Comparison of ENCODE assay signal across 21 cellular contexts in the genomic region with DNA sequence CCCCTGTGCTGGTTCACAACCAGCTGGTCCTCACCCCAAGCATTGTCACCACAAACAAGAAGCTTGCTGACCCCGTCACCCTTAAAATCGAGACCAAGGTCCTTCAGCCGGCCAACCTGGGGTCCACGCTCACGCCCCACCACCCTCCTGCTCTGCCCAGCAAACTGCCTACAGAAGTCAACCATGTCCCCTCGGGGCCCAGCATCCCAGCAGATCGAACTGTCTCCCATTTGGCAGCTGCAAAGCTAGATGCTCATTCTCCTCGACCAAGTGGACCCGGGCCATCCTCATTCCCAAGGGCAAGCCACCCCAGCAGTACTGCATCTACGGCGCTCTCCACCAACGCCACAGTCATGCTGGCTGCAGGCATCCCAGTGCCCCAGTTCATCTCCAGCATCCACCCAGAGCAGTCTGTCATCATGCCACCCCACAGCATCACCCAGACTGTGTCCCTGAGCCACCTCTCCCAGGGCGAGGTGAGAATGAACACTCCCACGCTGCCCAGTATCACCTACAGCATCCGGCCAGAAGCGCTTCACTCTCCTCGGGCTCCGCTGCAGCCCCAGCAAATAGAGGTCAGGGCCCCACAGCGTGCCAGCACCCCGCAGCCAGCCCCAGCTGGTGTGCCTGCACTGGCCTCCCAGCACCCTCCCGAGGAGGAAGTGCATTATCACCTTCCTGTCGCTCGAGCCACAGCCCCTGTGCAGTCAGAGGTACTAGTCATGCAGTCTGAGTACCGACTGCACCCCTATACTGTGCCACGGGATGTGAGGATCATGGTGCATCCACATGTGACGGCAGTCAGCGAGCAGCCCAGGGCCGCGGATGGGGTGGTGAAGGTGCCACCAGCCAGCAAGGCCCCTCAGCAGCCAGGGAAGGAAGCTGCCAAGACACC. TPM values are rescaled to one million over a fixed set of nuclear protein-coding genes. Genes with fewer than 3 reads are reported as not detected.
DNase-seq lines count a peak whose midpoint lies in the region; ATAC-seq and TF ChIP-seq lines count a peak whose summit lies in the region.
"Had no signal": no experiment of that assay in that cellular context is flagged by ENCODE, and none has a peak within 500 bp of the region (broad histone marks: within the 10 kb centered on the region; RNA-seq: fewer than 3 reads in every experiment).

No MANE protein-coding gene starts in this region.

- no peaks in the 10 kb centered on the region for H3K9me2 ChIP-seq in neural cell (ENCODE audit: insufficient read depth, low read length)

- H3K27ac ChIP-seq in neural cell (ENCODE audit: low read length) (no peak overlapping the region), mesendoderm (ENCODE audit: low read depth, low read length) (no peak overlapping the region)
- H3K27ac ChIP-seq: esophagus squamous epithelium, gastroesophageal sphincter, HL-60, ovary, PC-9, uterus had no signal

- WGBS in mesendoderm (ENCODE audit: extremely low coverage, insufficient coverage, low lambda C conversion rate), result no CpG with 5 or more reads among the region's 29 CpGs

- H3K4me1 ChIP-seq in mesendoderm (ENCODE audit: control insufficient read depth, low read depth, low read length), result no peaks in the 10 kb centered on the region
- H3K4me1 ChIP-seq: uterus had no signal

- no peaks in the 10 kb centered on the region for H3K79me2 ChIP-seq in neural cell (replicated peaks; ENCODE audit: insufficient read depth, low read length)
- H3K79me2 ChIP-seq in mesendoderm (ENCODE audit: control insufficient read depth, insufficient read depth, low read length), result no peaks in the 10 kb centered on the region

- TF ChIP-seq EP300 in neural cell (conservative IDR thresholded peaks at IDR 0.05; ENCODE audit: poor library complexity, severe bottlenecking), result no peak

- H3K18ac ChIP-seq in mesendoderm (ENCODE audit: low read length), result no peak overlapping the region

- no peak overlapping the region for H2BK15ac ChIP-seq in mesendoderm (replicated peaks; ENCODE audit: low read depth)

- H4K8ac ChIP-seq in mesendoderm (ENCODE audit: low read depth, low read length), result no peak overlapping the region

- H3K27me3 Mint-ChIP-seq in stimulated activated naive CD8-positive, alpha-beta T cell treated with anti-CD3 and anti-CD28 coated beads, Interleukin-15, amount 100 ng/mL, for 72 hours, result no peaks in the 10 kb centered on the region
- no peaks in the 10 kb centered on the region for H3K27me3 Mint-ChIP-seq in activated naive CD8-positive, alpha-beta T cell treated with anti-CD3 and anti-CD28 coated beads, Interleukin-2, amount 50 U/mL, for 24 hours
- H3K27me3 Mint-ChIP-seq in activated T-helper 2 cell treated with anti-CD3 and anti-CD28 coated beads, Interferon-gamma antibody, Interleukin-2, Interleukin-4, amounts not matched to agents 10 μg/mL and 5 μg/mL and 100 μg/mL, durations not matched to agents 14 hours and 24 hours and 36 hours (ENCODE audit: low read depth), result no peaks in the 10 kb centered on the region
- H3K27me3 Mint-ChIP-seq: CD4-positive, CD25-positive, alpha-beta regulatory T cell had no signal

- peak overlapping the region in 1 of 2 donors; percentile 94 for H3K27ac Mint-ChIP-seq in stimulated activated naive CD8-positive, alpha-beta T cell treated with anti-CD3 and anti-CD28 coated beads, Interleukin-15, amount 100 ng/mL, for 72 hours
- H3K27ac Mint-ChIP-seq in activated naive CD8-positive, alpha-beta T cell treated with anti-CD3 and anti-CD28 coated beads, Interleukin-2, amount 50 U/mL, for 24 hours, result peak overlapping the region; percentile 65
- no peak overlapping the region for H3K27ac Mint-ChIP-seq in activated T-helper 2 cell treated with anti-CD3 and anti-CD28 coated beads, Interferon-gamma antibody, Interleukin-2, Interleukin-4, amounts not matched to agents 10 μg/mL and 5 μg/mL and 100 μg/mL, durations not matched to agents 14 hours and 24 hours and 36 hours

- peaks cover 2% of the 10 kb centered on the region for H3K79me1 ChIP-seq in mesendoderm (ENCODE audit: low read length)

- H3K27me3 ChIP-seq in neural cell (ENCODE audit: insufficient read depth, low read depth, low read length), result no peaks in the 10 kb centered on the region
- no peaks in the 10 kb centered on the region for H3K27me3 ChIP-seq in mesendoderm (ENCODE audit: insufficient read depth, low read length, poor library complexity)
- H3K27me3 ChIP-seq: esophagus squamous epithelium, gastroesophageal sphincter, ovary, uterus had no signal

- no peaks in the 10 kb centered on the region for H3F3A ChIP-seq in neural cell (ENCODE audit: insufficient read depth, low read length, poor library complexity, severe bottlenecking)

- intact Hi-C loops in activated T-helper 2 cell treated with anti-CD3 and anti-CD28 coated beads, Interferon-gamma antibody, Interleukin-2, Interleukin-4, amounts not matched to agents 10 μg/mL and 5 μg/mL and 100 μg/mL, durations not matched to agents 14 hours and 24 hours and 36 hours (cut with micrococcal nuclease), result no loop called here

- no peak overlapping the region for H3K56ac ChIP-seq in mesendoderm (ENCODE audit: low read length)

- no peak for TF ChIP-seq RAD21 in neural cell (conservative IDR thresholded peaks at IDR 0.05)

- H3K36me3 ChIP-seq in neural cell (ENCODE audit: insufficient read depth, low read length) (peaks cover 7% of the 10 kb centered on the region), mesendoderm (ENCODE audit: control insufficient read depth, insufficient read depth, low read length) (peaks cover 14% of the 10 kb centered on the region)
- H3K36me3 ChIP-seq: ovary, uterus had no signal

- no peaks in the 10 kb centered on the region for H4K20me1 ChIP-seq in neural cell (ENCODE audit: insufficient read depth)

- no peak overlapping the region for H3K23ac ChIP-seq in mesendoderm (ENCODE audit: low read length)

- no peak overlapping the region for H3K4ac ChIP-seq in mesendoderm (ENCODE audit: low read depth, low read length)

- H3K9me3 Mint-ChIP-seq in stimulated activated naive CD8-positive, alpha-beta T cell treated with anti-CD3 and anti-CD28 coated beads, Interleukin-15, amount 100 ng/mL, for 72 hours, result no peaks in the 10 kb centered on the region
- H3K9me3 Mint-ChIP-seq in activated naive CD8-positive, alpha-beta T cell treated with anti-CD3 and anti-CD28 coated beads, Interleukin-2, amount 50 U/mL, for 24 hours, result no peaks in the 10 kb centered on the region
- no peaks in the 10 kb centered on the region for H3K9me3 Mint-ChIP-seq in activated T-helper 2 cell treated with anti-CD3 and anti-CD28 coated beads, Interferon-gamma antibody, Interleukin-2, Interleukin-4, amounts not matched to agents 10 μg/mL and 5 μg/mL and 100 μg/mL, durations not matched to agents 14 hours and 24 hours and 36 hours
- H3K9me3 Mint-ChIP-seq: CD4-positive, CD25-positive, alpha-beta regulatory T cell had no signal

- peak; percentile 13 for ATAC-seq in stimulated activated naive CD8-positive, alpha-beta T cell treated with anti-CD3 and anti-CD28 coated beads, Interleukin-15, amount 100 ng/mL, for 72 hours
- ATAC-seq in stimulated activated naive CD8-positive, alpha-beta T cell treated with anti-CD3 and anti-CD28 coated beads, Interleukin-15, Interleukin-2, amounts not matched to agents 100 U/mL and 50 U/mL, for 24 hours, result no peak
- ATAC-seq in activated naive CD8-positive, alpha-beta T cell treated with anti-CD3 and anti-CD28 coated beads, Interleukin-2, amount 50 U/mL, for 24 hours, result no peak
- ATAC-seq: gastroesophageal sphincter, right cardiac atrium had no signal

- no peak overlapping the region for H4K5ac ChIP-seq in mesendoderm (ENCODE audit: low read length)

- H3K9ac ChIP-seq in neural cell (ENCODE audit: low read length) (no peak overlapping the region), mesendoderm (ENCODE audit: low read length) (no peak overlapping the region)

- H2BK5ac ChIP-seq in mesendoderm (ENCODE audit: low read length), result no peak overlapping the region

- peaks cover 34% of the 10 kb centered on the region for H3K4me1 Mint-ChIP-seq in stimulated activated naive CD8-positive, alpha-beta T cell treated with anti-CD3 and anti-CD28 coated beads, Interleukin-15, amount 100 ng/mL, for 72 hours
- H3K4me1 Mint-ChIP-seq in activated naive CD8-positive, alpha-beta T cell treated with anti-CD3 and anti-CD28 coated beads, Interleukin-2, amount 50 U/mL, for 24 hours, result peaks cover 11% of the 10 kb centered on the region
- H3K4me1 Mint-ChIP-seq in activated T-helper 2 cell treated with anti-CD3 and anti-CD28 coated beads, Interferon-gamma antibody, Interleukin-2, Interleukin-4, amounts not matched to agents 10 μg/mL and 5 μg/mL and 100 μg/mL, durations not matched to agents 14 hours and 24 hours and 36 hours (ENCODE audit: low read depth), result peaks cover 12% of the 10 kb centered on the region

- H2AFZ ChIP-seq in neural cell (ENCODE audit: low read depth, low read length), result no peak overlapping the region
- H2AFZ ChIP-seq: PC-9 had no signal

- H3K4me3 Mint-ChIP-seq in stimulated activated naive CD8-positive, alpha-beta T cell treated with anti-CD3 and anti-CD28 coated beads, Interleukin-15, amount 100 ng/mL, for 72 hours, result peak overlapping the region in 1 of 2 donors; percentile 29
- no peak overlapping the region for H3K4me3 Mint-ChIP-seq in activated naive CD8-positive, alpha-beta T cell treated with anti-CD3 and anti-CD28 coated beads, Interleukin-2, amount 50 U/mL, for 24 hours
- no peak overlapping the region for H3K4me3 Mint-ChIP-seq in activated T-helper 2 cell treated with anti-CD3 and anti-CD28 coated beads, Interferon-gamma antibody, Interleukin-2, Interleukin-4, amounts not matched to agents 10 μg/mL and 5 μg/mL and 100 μg/mL, durations not matched to agents 14 hours and 24 hours and 36 hours (ENCODE audit: low read depth)
- H3K4me3 Mint-ChIP-seq: CD4-positive, CD25-positive, alpha-beta regulatory T cell had no signal

- no peak overlapping the region for H3K4me3 ChIP-seq in neural cell (ENCODE audit: low read length)
- H3K4me3 ChIP-seq in mesendoderm (ENCODE audit: low read length), result no peak overlapping the region
- H3K4me3 ChIP-seq: esophagus squamous epithelium, gastroesophageal sphincter, lung, ovary, PC-9, uterus had no signal

- TF ChIP-seq CTCF in neural cell (IDR thresholded peaks at IDR 0.05; ENCODE audit: poor library complexity, severe bottlenecking), result no peak

- no peak overlapping the region for H2AK5ac ChIP-seq in mesendoderm (ENCODE audit: low read length)

- no peak overlapping the region for H2BK120ac ChIP-seq in mesendoderm (ENCODE audit: low read depth, low read length)

- no peak for DNase-seq in stimulated activated naive CD8-positive, alpha-beta T cell treated with anti-CD3 and anti-CD28 coated beads, Interleukin-15, amount 100 ng/mL, for 72 hours
- no peak for DNase-seq in stimulated activated naive CD8-positive, alpha-beta T cell treated with anti-CD3 and anti-CD28 coated beads, Interleukin-15, Interleukin-2, amounts not matched to agents 100 U/mL and 50 U/mL, for 24 hours
- no peak for DNase-seq in activated naive CD8-positive, alpha-beta T cell treated with anti-CD3 and anti-CD28 coated beads, Interleukin-2, amount 50 U/mL, for 24 hours
- DNase-seq in mesendoderm, result no peak
- no peak for DNase-seq in activated T-helper 2 cell treated with anti-CD3 and anti-CD28 coated beads, Interferon-gamma antibody, Interleukin-2, Interleukin-4, amounts not matched to agents 10 μg/mL and 5 μg/mL and 100 μg/mL, durations not matched to agents 14 hours and 24 hours and 36 hours (ENCODE audit: low spot score)
- DNase-seq in cerebellar nuclear complex (lab: John Stamatoyannopoulos, UW), result no peak
- DNase-seq: activated naive CD4-positive, alpha-beta T cell treated with Interleukin-2 at 50 U/mL for 16 hours; CD4-positive, CD25-positive, alpha-beta regulatory T cell; DMS 273 treated with DMSO at 0.1 percent for 48 hours; effector CD8-positive, alpha-beta T cell; esophagus squamous epithelium; NCI-H1417; NCI-H510A treated with DMSO at 0.1 percent for 48 hours; PC-9; uterus had no signal

- H3K9me3 ChIP-seq in neural cell (ENCODE audit: low read length), result no peaks in the 10 kb centered on the region
- H3K9me3 ChIP-seq: esophagus squamous epithelium, gastroesophageal sphincter, ovary, uterus had no signal

- H3K36me3 Mint-ChIP-seq in activated naive CD8-positive, alpha-beta T cell treated with anti-CD3 and anti-CD28 coated beads, Interleukin-2, amount 50 U/mL, for 24 hours (ENCODE audit: low read depth), result peaks cover 64% of the 10 kb centered on the region
- peaks cover 92% of the 10 kb centered on the region for H3K36me3 Mint-ChIP-seq in activated T-helper 2 cell treated with anti-CD3 and anti-CD28 coated beads, Interferon-gamma antibody, Interleukin-2, Interleukin-4, amounts not matched to agents 10 μg/mL and 5 μg/mL and 100 μg/mL, durations not matched to agents 14 hours and 24 hours and 36 hours (ENCODE audit: low read depth)

- no peak overlapping the region for H3K4me2 ChIP-seq in neural cell (ENCODE audit: low read length)
- no peak overlapping the region for H3K4me2 ChIP-seq in mesendoderm (ENCODE audit: low read length)
- H3K4me2 ChIP-seq: PC-9 had no signal

RNA-seq across cellular contexts. Expression of gene ZBTB17, which starts 40.6 kb away (rescaled TPM):
- polyA plus RNA-seq in neural cell, result 114 and 137 TPM in 2 replicates
- polyA minus RNA-seq in neural cell, result 65.2 and 72.1 TPM in 2 replicates
- polyA plus RNA-seq in mesendoderm (2013, experiment 1 of 2), result 16.0 TPM
- 15.4 TPM for polyA plus RNA-seq in mesendoderm (2013, experiment 2 of 2)
- total RNA-seq in activated T-helper 2 cell treated with anti-CD3 and anti-CD28 coated beads, Interferon-gamma antibody, Interleukin-2, Interleukin-4, amounts not matched to agents 10 μg/mL and 5 μg/mL and 100 μg/mL, durations not matched to agents 14 hours and 24 hours and 36 hours, result 65.7 and 67.8 TPM in 2 replicates
